Comparison of ENCODE assay signal across 11 cellular contexts in the genomic region with DNA sequence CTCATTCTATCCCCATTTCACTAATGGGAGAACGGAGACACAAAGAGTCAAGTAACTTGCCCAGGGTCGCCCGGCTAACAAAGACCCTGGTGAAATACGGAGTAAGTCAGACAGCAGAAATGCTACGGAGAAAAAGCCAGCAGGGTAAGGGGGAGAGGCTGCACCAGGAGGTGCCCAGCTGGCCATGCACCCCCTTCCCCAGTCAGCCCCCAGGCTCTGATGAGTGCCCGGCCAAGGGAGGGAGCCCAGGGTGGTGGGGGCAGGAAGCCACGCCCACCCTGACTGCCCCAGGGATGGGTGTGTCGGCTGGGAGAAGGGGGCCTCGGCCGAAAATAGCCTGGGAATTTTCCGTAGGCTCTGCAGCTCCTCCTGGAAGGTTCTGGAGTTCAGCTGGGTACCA. TPM values are rescaled to one million over a fixed set of nuclear protein-coding genes. Genes with fewer than 3 reads are reported as not detected.
A peak's percentile ranks its signal among the peaks of the same experiment; 100 is the strongest.
DNase-seq lines count a peak whose midpoint lies in the region; ATAC-seq and TF ChIP-seq lines count a peak whose summit lies in the region.
"Had no signal": no experiment of that assay in that cellular context is flagged by ENCODE, and none has a peak within 500 bp of the region (broad histone marks: within the 10 kb centered on the region; RNA-seq: fewer than 3 reads in every experiment).

No MANE protein-coding gene starts in this region.

- peak; percentile 27 for DNase-seq in EH (ENCODE audit: low read depth)
- no peak for DNase-seq in Panc1 (ENCODE audit: low read depth, low spot score)
- DNase-seq in glutamatergic neuron = no peak
- no peak for DNase-seq in gastrocnemius medialis
- no peak for DNase-seq in ecto neural progenitor cell (ENCODE audit: low spot score)
- DNase-seq: NCI-H748 treated with DMSO at 0.1 percent for 48 hours had no signal

- peaks cover 3% of the 10 kb centered on the region; the same call in 1 of the 2 replicates for H3K36me3 ChIP-seq in Panc1 (ENCODE audit: control insufficient read depth, insufficient read depth, low read length)
- H3K36me3 ChIP-seq in gastrocnemius medialis = no peaks in the 10 kb centered on the region

- intact Hi-C loops in Panc1 (cut with micrococcal nuclease; ENCODE audit: unreplicated experiment) = loop anchor here (10.0 kb wide), 2 partner anchors 270 to 290 kb away; no protein-coding TSS in a partner anchor
- intact Hi-C loops in gastrocnemius medialis (cut with DNase I; ENCODE audit: low total_unique reads) = no loop called here

- H3K9me3 Mint-ChIP-seq in glutamatergic neuron (ENCODE audit: unreplicated experiment) = peaks cover 15% of the 10 kb centered on the region
- H3K9me3 Mint-ChIP-seq: activated T-helper 17 cell treated with anti-CD3 and anti-CD28 coated beads, Interleukin-2, amount 50 U/mL, for 72 hours had no signal

- ATAC-seq in Panc1 (no peak), gastrocnemius medialis (no peak), GM21786 (IDR thresholded peaks at IDR 0.05; ENCODE audit: unreplicated experiment) (no peak), HG03175 (IDR thresholded peaks at IDR 0.05; ENCODE audit: unreplicated experiment) (no peak)
- ATAC-seq: activated T-helper 17 cell treated with anti-CD3 and anti-CD28 coated beads, Interleukin-2, amount 50 U/mL, for 72 hours had no signal

- peak overlapping the region; percentile 71 for H3K27ac Mint-ChIP-seq in glutamatergic neuron (ENCODE audit: unreplicated experiment)
- H3K27ac Mint-ChIP-seq: activated T-helper 17 cell treated with anti-CD3 and anti-CD28 coated beads, Interleukin-2, amount 50 U/mL, for 72 hours had no signal

- no peak for TF ChIP-seq CTCF in Panc1 (IDR thresholded peaks at IDR 0.05)
- no peak for TF ChIP-seq CTCF in glutamatergic neuron (IDR thresholded peaks at IDR 0.05; ENCODE audit: partially characterized antibody, unreplicated experiment)
- no peak for TF ChIP-seq CTCF in gastrocnemius medialis (IDR thresholded peaks at IDR 0.05 in 4 of 5, conservative IDR thresholded peaks at IDR 0.05 in 1 of 5)

- H3K4me3 Mint-ChIP-seq in glutamatergic neuron (ENCODE audit: unreplicated experiment) = peak overlapping the region; percentile 75

- H3K27ac ChIP-seq in Panc1 (ENCODE audit: low read length) = peak overlapping the region; percentile 96
- peak overlapping the region; percentile 2 to 73 (median 45) for H3K27ac ChIP-seq in gastrocnemius medialis
- H3K27ac ChIP-seq: epithelial cell of prostate had no signal

- H3K27me3 Mint-ChIP-seq in glutamatergic neuron (ENCODE audit: unreplicated experiment) = peaks cover 26% of the 10 kb centered on the region
- H3K27me3 Mint-ChIP-seq: activated T-helper 17 cell treated with anti-CD3 and anti-CD28 coated beads, Interleukin-2, amount 50 U/mL, for 72 hours had no signal

- H3K4me1 ChIP-seq in Panc1 (ENCODE audit: control insufficient read depth, insufficient read depth, low read length) (peaks cover 65% of the 10 kb centered on the region), gastrocnemius medialis (peaks cover 39% of the 10 kb centered on the region in 2 donors)

- no peaks in the 10 kb centered on the region for H3K36me3 Mint-ChIP-seq in glutamatergic neuron (ENCODE audit: unreplicated experiment)

- no peaks in the 10 kb centered on the region for H3K9me3 ChIP-seq in Panc1 (ENCODE audit: control insufficient read depth, insufficient read depth, low read depth, low read length)
- H3K9me3 ChIP-seq in gastrocnemius medialis = no peaks in the 10 kb centered on the region

- H3K4me1 Mint-ChIP-seq in glutamatergic neuron (ENCODE audit: low read depth, unreplicated experiment) = peaks cover 36% of the 10 kb centered on the region

- H3K27me3 ChIP-seq in Panc1 (ENCODE audit: control insufficient read depth, insufficient read depth, low read length) = no peaks in the 10 kb centered on the region
- H3K27me3 ChIP-seq in gastrocnemius medialis = peaks cover 31 to 37% (median 34%) of the 10 kb centered on the region in 3 donors

- POLR2A ChIA-PET in Panc1 (lab: Charles Lee) = no interaction called here

- CTCF ChIA-PET in Panc1 (lab: Charles Lee) = interaction anchor here (1.0 kb wide), 1 partner anchor 9 kb away, joined by 5 read pairs; no protein-coding TSS in a partner anchor

- BruUV-seq in Panc1 (replicated peaks; lab: Mats Ljungman, UMichigan) = no TSS peak

- in situ Hi-C loops in Panc1 (cut with HindIII; ENCODE audit: low pct_unique_long_range_greater_than_20kb, low sequenced_read_pairs) (no loop called here), gastrocnemius medialis (cut with MboI; ENCODE audit: low sequenced_read_pairs in 4 of 4) (no loop called here)

- H3K4me3 ChIP-seq in Panc1 (ENCODE audit: low read depth in 2 of 2, low read length in 2 of 2) = no peak overlapping the region; a peak in 1 of 4 replicates
- no peak overlapping the region for H3K4me3 ChIP-seq in gastrocnemius medialis

- no peak for TF ChIP-seq POLR2A in gastrocnemius medialis (IDR thresholded peaks at IDR 0.05)

RNA-seq across cellular contexts. Expression of gene CARHSP1, which starts 4.3 kb away (rescaled TPM):
- total RNA-seq in Panc1 (2021; ENCODE audit: unreplicated experiment) (158 TPM), glutamatergic neuron (ENCODE audit: unreplicated experiment) (180 TPM), gastrocnemius medialis (10 to 100 TPM; 12.4 to 22.3 (median 18.4) TPM)
- polyA plus RNA-seq in Panc1 (2012; ENCODE audit: insufficient read length) = 262 TPM

RNA-seq across cellular contexts. Expression of gene LITAFD, which starts 17.7 kb away (rescaled TPM):
- not detected for total RNA-seq in Panc1 (2021; ENCODE audit: unreplicated experiment)
- not detected for polyA plus RNA-seq in Panc1 (2012; ENCODE audit: insufficient read length)
- not detected for total RNA-seq in glutamatergic neuron (ENCODE audit: unreplicated experiment)
- total RNA-seq in gastrocnemius medialis = not detected
- total RNA-seq: activated T-helper 17 cell treated with anti-CD3 and anti-CD28 coated beads, Interleukin-2, amount 50 U/mL, for 72 hours; left colon had no signal
